16 cellular contexts compared by ENCODE assay signal in genomic region chr1:6179564-6180175, GRCh38. TPM values are rescaled to one million over a fixed set of nuclear protein-coding genes. Genes with fewer than 3 reads are reported as not detected.
DNase-seq lines count a peak whose midpoint lies in the region; ATAC-seq, FAIRE-seq and TF ChIP-seq lines count a peak whose summit lies in the region.
"Had no signal": no experiment of that assay in that cellular context is flagged by ENCODE, and none has a peak within 500 bp of the region (broad histone marks: within the 10 kb centered on the region; RNA-seq: fewer than 3 reads in every experiment).

No MANE protein-coding gene starts in this region.

- WGBS in gastroesophageal sphincter (ENCODE audit: low coverage in 1 of 2), 2 donors, result 0% methylated on average over 5 of the region's 92 CpGs; no CpG with 5 or more reads in 1 of the 2 donors

- TF ChIP-seq EP300 in Ishikawa (IDR thresholded peaks at IDR 0.05; ENCODE audit: borderline replicate concordance) (no peak), gastroesophageal sphincter (IDR thresholded peaks at IDR 0.05) (no peak)

- H3K4me3 ChIP-seq in gastroesophageal sphincter, result peak overlapping the region; percentile 35 to 56

- ATAC-seq in gastroesophageal sphincter, result peak; percentile 20
- ATAC-seq in stimulated activated memory B cell treated with anti-CD40 and anti-IgM and Interleukin-4, amounts not matched to agents 10 μg/mL and 1 μg/mL and 100 μg/mL, for 72 hours, result peak; percentile 29
- ATAC-seq: esophagus mucosa had no signal

- peaks cover 7% of the 10 kb centered on the region for H3K36me3 Mint-ChIP-seq in stimulated activated memory B cell treated with anti-CD40 and anti-IgM and Interleukin-4, amounts not matched to agents 10 μg/mL and 1 μg/mL and 100 μg/mL, for 72 hours

- no peaks in the 10 kb centered on the region for H3K9me3 Mint-ChIP-seq in stimulated activated memory B cell treated with anti-CD40 and anti-IgM and Interleukin-4, amounts not matched to agents 10 μg/mL and 1 μg/mL and 100 μg/mL, for 72 hours
- H3K9me3 Mint-ChIP-seq: activated CD4-positive, alpha-beta memory T cell treated with anti-CD3 and anti-CD28 coated beads for 36 hours; IgD-negative memory B cell had no signal

- peaks cover 0 to 40% (median 18%) of the 10 kb centered on the region in 3 donors for H3K4me1 ChIP-seq in gastroesophageal sphincter

- H3K27me3 Mint-ChIP-seq in stimulated activated memory B cell treated with anti-CD40 and anti-IgM and Interleukin-4, amounts not matched to agents 10 μg/mL and 1 μg/mL and 100 μg/mL, for 72 hours, result peaks cover 44% of the 10 kb centered on the region

- H3K27me3 ChIP-seq in gastroesophageal sphincter, result peaks cover 54% of the 10 kb centered on the region

- no peak overlapping the region for H3K4me3 Mint-ChIP-seq in stimulated activated memory B cell treated with anti-CD40 and anti-IgM and Interleukin-4, amounts not matched to agents 10 μg/mL and 1 μg/mL and 100 μg/mL, for 72 hours
- H3K4me3 Mint-ChIP-seq: activated CD4-positive, alpha-beta memory T cell treated with anti-CD3 and anti-CD28 coated beads for 36 hours had no signal

- no peak for FAIRE-seq in GM12891 (lab: Jason Lieb, UNC)
- FAIRE-seq: GM19239 had no signal

- H3K27ac ChIP-seq in gastroesophageal sphincter, result peak overlapping the region in 3 of 4 donors; percentile 71 to 76 (median 75)
- H3K27ac ChIP-seq: Peyer's patch had no signal

- TF ChIP-seq CTCF in gastroesophageal sphincter (IDR thresholded peaks at IDR 0.05), result no peak

- DNase-seq in NCI-H2171 (lab: John Stamatoyannopoulos, UW), result peak; percentile 19
- no peak for DNase-seq in NCI-H2171 treated with DMSO at 0.1 percent for 48 hours (lab: John Stamatoyannopoulos, UW)
- DNase-seq in LoVo (ENCODE audit: low spot score), result no peak
- DNase-seq in HCEC 1CT, result no peak
- DNase-seq in GM12891 (ENCODE audit: insufficient read length, low spot score), result no peak
- DNase-seq: activated CD4-positive, alpha-beta memory T cell treated with anti-CD3 and anti-CD28 coated beads for 36 hours; activated effector memory CD4-positive, alpha-beta T cell treated with anti-CD3 and anti-CD28 coated beads, Interleukin-2, amount 50 U/mL, for 16 hours; GOT3 had no signal

- H3K9me3 ChIP-seq in gastroesophageal sphincter, result no peaks in the 10 kb centered on the region
- H3K9me3 ChIP-seq: Peyer's patch had no signal

- TF ChIP-seq RAD21 in Ishikawa (IDR thresholded peaks at IDR 0.05; ENCODE audit: low read depth), result no peak

- H3K27ac Mint-ChIP-seq in stimulated activated memory B cell treated with anti-CD40 and anti-IgM and Interleukin-4, amounts not matched to agents 10 μg/mL and 1 μg/mL and 100 μg/mL, for 72 hours, result no peak overlapping the region
- H3K27ac Mint-ChIP-seq: activated CD4-positive, alpha-beta memory T cell treated with anti-CD3 and anti-CD28 coated beads for 36 hours; IgD-negative memory B cell had no signal

- H3K36me3 ChIP-seq in gastroesophageal sphincter, result peaks cover 0 to 7% of the 10 kb centered on the region in 2 donors
- H3K36me3 ChIP-seq: Peyer's patch had no signal

- no peak for TF ChIP-seq POLR2A in gastroesophageal sphincter (IDR thresholded peaks at IDR 0.05)
- no peak for TF ChIP-seq POLR2A in GM12891 (IDR thresholded peaks at IDR 0.05; ENCODE audit: low read depth, low read length)

- H3K4me1 Mint-ChIP-seq in stimulated activated memory B cell treated with anti-CD40 and anti-IgM and Interleukin-4, amounts not matched to agents 10 μg/mL and 1 μg/mL and 100 μg/mL, for 72 hours, result peaks cover 39% of the 10 kb centered on the region

TF ChIP-seq in Ishikawa, 13 proteins besides CTCF, POLR2A, EP300 and RAD21:
- TF ChIP-seq NFIC (IDR thresholded peaks at IDR 0.05) (peak; percentile 39; the same call in 1 of the 2 replicates), TEAD4 (IDR thresholded peaks at IDR 0.05) (no peak)

TF ChIP-seq in GM12891, 5 proteins besides CTCF, POLR2A, EP300 and RAD21:
- no peak for TF ChIP-seq SPI1 (IDR thresholded peaks at IDR 0.05; ENCODE audit: low read depth, low read length)
- TF ChIP-seq TAF1 (IDR thresholded peaks at IDR 0.05; ENCODE audit: low read depth, low read length), result no peak
- TF ChIP-seq PAX5 (IDR thresholded peaks at IDR 0.05; ENCODE audit: insufficient read depth, low read length, severe bottlenecking), result no peak
- no peak for TF ChIP-seq POU2F2 (IDR thresholded peaks at IDR 0.05; ENCODE audit: low read depth, low read length)

RNA-seq across cellular contexts. Expression of gene CHD5, which starts 0.5 kb away (rescaled TPM):
- 10 to 100 TPM in 2 of 4 donors, 1 to 10 TPM in 2; 4.4 to 34.9 (median 9.2) TPM for total RNA-seq in gastroesophageal sphincter
- polyA plus RNA-seq in GM12891 (2012; ENCODE audit: low read depth, missing spikeins), result 0.23 TPM
- total RNA-seq: skeletal muscle tissue had no signal
- polyA plus RNA-seq: IgD-negative memory B cell had no signal

RNA-seq across cellular contexts. Expression of gene RPL22, which starts 19.7 kb away (rescaled TPM):
- total RNA-seq in gastroesophageal sphincter, result 100 to 1,000 TPM; 126 to 281 (median 227) TPM
- 1,657 TPM for polyA plus RNA-seq in GM12891 (2012; ENCODE audit: low read depth, missing spikeins)

RNA-seq across cellular contexts. Expression of gene RNF207, which starts 26.2 kb away (rescaled TPM):
- 10 to 100 TPM in 3 of 4 donors, 1 to 10 TPM in 1; 3.0 to 34.1 (median 18.3) TPM for total RNA-seq in gastroesophageal sphincter
- 16.0 TPM for polyA plus RNA-seq in GM12891 (2012; ENCODE audit: low read depth, missing spikeins)

RNA-seq across cellular contexts. Expression of gene ICMT, which starts 56.1 kb away (rescaled TPM):
- 10 to 100 TPM; 53.4 to 91.3 (median 85.0) TPM for total RNA-seq in gastroesophageal sphincter
- 19.3 TPM for polyA plus RNA-seq in GM12891 (2012; ENCODE audit: low read depth, missing spikeins)
